ENCODE assay signal across 10 cellular contexts in genomic region chr18:908631-909621, GRCh38. TPM values are rescaled to one million over a fixed set of nuclear protein-coding genes. Genes with fewer than 3 reads are reported as not detected.
DNase-seq lines count a peak whose midpoint lies in the region; ATAC-seq and FAIRE-seq lines count a peak whose summit lies in the region.
"Had no signal": no experiment of that assay in that cellular context is flagged by ENCODE, and none has a peak within 500 bp of the region (broad histone marks: within the 10 kb centered on the region; RNA-seq: fewer than 3 reads in every experiment).

No MANE protein-coding gene starts in this region.

- peak overlapping the region in 6 of 7 experiments; percentile 5 to 34 (median 20) for H3K4me3 ChIP-seq in skin epidermis
- H3K4me3 ChIP-seq: BLaER1 treated with 17β-estradiol and CSF1 and Interleukin-3, amounts not matched to agents 10 nM and 100 nM had no signal

- FAIRE-seq in frontal cortex (lab: Jason Lieb, UNC), result no peak

- ATAC-seq in GM18868 (IDR thresholded peaks at IDR 0.05; ENCODE audit: unreplicated experiment), result no peak

- DNase-seq in NCI-H2227 (lab: John Stamatoyannopoulos, UW; ENCODE audit: unreplicated experiment), result peak; percentile 6
- no peak for DNase-seq in NCI-H2227 treated with DMSO at 0.1 percent for 48 hours (lab: John Stamatoyannopoulos, UW)
- peak; percentile 54 for DNase-seq in NCI-H748 treated with DMSO at 0.1 percent for 48 hours (lab: John Stamatoyannopoulos, UW)
- DNase-seq in frontal cortex (ENCODE audit: low spot score in 2 of 2), result peak; percentile 21 to 39
- no peak for DNase-seq in NOMO-1 (lab: John Stamatoyannopoulos, UW; ENCODE audit: unreplicated experiment in 2 of 2)
- no peak for DNase-seq in stimulated activated CD4-positive, alpha-beta T cell treated with anti-CD3 and anti-CD28 coated beads, Interleukin-4, amount 100 ng/mL, for 24 hours
- DNase-seq: KG1 had no signal

- no peak overlapping the region for H3K27ac ChIP-seq in skin epidermis
- H3K27ac ChIP-seq: BLaER1 treated with 17β-estradiol and CSF1 and Interleukin-3, amounts not matched to agents 10 nM and 100 nM had no signal

RNA-seq across cellular contexts. Expression of gene ADCYAP1, which starts 4.3 kb away (rescaled TPM):
- 7.3 TPM for total RNA-seq in frontal cortex

Comparison
In these comparisons a context has a peak if more than half of its experiments do, and no peak if none do; other contexts are left out.
1. DNase-seq: peak in NCI-H2227 (single experiment), NCI-H748 treated with DMSO at 0.1 percent for 48 hours (single experiment) and frontal cortex (2 of 2); none in NCI-H2227 treated with DMSO at 0.1 percent for 48 hours (single experiment), NOMO-1 (0 of 2) and stimulated activated CD4-positive, alpha-beta T cell treated with anti-CD3 and anti-CD28 coated beads, Interleukin-4, amount 100 ng/mL, for 24 hours (single experiment).